In the genomic region with DNA sequence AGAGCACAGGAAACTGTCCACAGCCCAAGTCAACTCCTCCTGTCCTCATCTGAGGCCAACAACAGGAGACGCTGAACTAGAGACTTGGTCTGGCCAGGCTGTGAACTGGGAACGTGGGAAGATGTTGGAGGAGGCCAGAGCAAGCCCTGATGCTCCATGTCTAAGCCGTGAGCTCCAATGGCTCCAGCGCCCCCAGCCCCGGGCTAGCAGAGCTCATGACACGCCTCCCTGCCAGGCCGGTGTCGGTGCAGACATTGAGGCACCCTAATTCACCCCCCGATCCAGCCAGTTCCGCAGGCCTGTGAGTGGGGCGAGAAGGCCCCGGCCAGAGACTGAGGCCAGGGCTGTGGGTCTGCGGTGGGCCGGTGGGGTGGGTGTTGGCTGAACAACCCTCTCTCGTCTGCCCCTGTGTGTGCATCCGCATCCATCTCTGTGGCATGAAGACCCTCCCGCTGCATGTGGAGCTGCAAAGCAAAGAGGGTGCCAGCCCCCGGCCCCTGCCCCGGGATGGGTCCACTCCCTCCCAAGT, we compare ENCODE assay signal across 32 cellular contexts.
"Had no signal": no experiment of that assay in that cellular context is flagged by ENCODE, and none has a peak within 500 bp of the region (broad histone marks: within the 10 kb centered on the region; RNA-seq: fewer than 3 reads in every experiment).

No MANE protein-coding gene starts in this region.

- FAIRE-seq: TTC549 had no signal

- ATAC-seq: activated CD4-positive, alpha-beta T cell treated with anti-CD3 and anti-CD28 coated beads for 36 hours; activated CD4-positive, CD25-positive, alpha-beta regulatory T cell treated with anti-CD3 and anti-CD28 coated beads, Interleukin-2, amount 50 U/mL, for 24 hours; activated CD8-positive, alpha-beta memory T cell treated with anti-CD3 and anti-CD28 coated beads, Interleukin-2, amount 10 ng/mL, durations not matched to agents 7 days and 5 days; activated CD8-positive, alpha-beta T cell treated with anti-CD3 and anti-CD28 coated beads for 36 hours; activated CD8-positive, alpha-beta T cell treated with anti-CD3 and anti-CD28 coated beads, Interleukin-2, amount 10 ng/mL, durations not matched to agents 7 days and 5 days; T-cell; T-helper 17 cell; WTC11 had no signal

- H3K27ac ChIP-seq: VCaP, WERI-Rb-1 had no signal

- DNase-seq: activated B cell treated with CpG ODN at 0.5 μM for 24 hours; activated CD4-positive, alpha-beta memory T cell treated with anti-CD3 and anti-CD28 coated beads for 36 hours; activated CD4-positive, alpha-beta memory T cell treated with anti-CD3 and anti-CD28 coated beads, Interleukin-2, amount 10 ng/mL, durations not matched to agents 7 days and 5 days; activated CD4-positive, alpha-beta T cell treated with anti-CD3 and anti-CD28 coated beads for 1 hour; activated CD4-positive, alpha-beta T cell treated with anti-CD3 and anti-CD28 coated beads for 36 hours; activated CD4-positive, alpha-beta T cell treated with anti-CD3 and anti-CD28 coated beads for 4 hours; activated CD4-positive, alpha-beta T cell treated with anti-CD3 and anti-CD28 coated beads for 48 hours; activated CD4-positive, alpha-beta T cell treated with anti-CD3 and anti-CD28 coated beads, Interleukin-2, amount 10 ng/mL, durations not matched to agents 24 days and 14 days; activated CD4-positive, alpha-beta T cell treated with anti-CD3 and anti-CD28 coated beads, Interleukin-2, amount 10 ng/mL, durations not matched to agents 7 days and 5 days; activated CD4-positive, alpha-beta T cell treated with anti-CD3 and anti-CD28 coated beads, Interleukin-2, amount 50 U/mL, for 1 hour; activated CD4-positive, alpha-beta T cell treated with anti-CD3 and anti-CD28 coated beads, Interleukin-2, amount 50 U/mL, for 4 hours; activated CD4-positive, alpha-beta T cell treated with anti-CD3 and anti-CD28 coated beads, Interleukin-2, amount 50 U/mL, for 48 hours; activated CD4-positive, CD25-positive, alpha-beta regulatory T cell; activated CD4-positive, CD25-positive, alpha-beta regulatory T cell treated with anti-CD3 and anti-CD28 coated beads, Interleukin-2, amount 50 U/mL, for 72 hours; activated CD8-positive, alpha-beta memory T cell treated with anti-CD3 and anti-CD28 coated beads for 24 hours; activated CD8-positive, alpha-beta memory T cell treated with anti-CD3 and anti-CD28 coated beads, Interleukin-2, amount 10 ng/mL, durations not matched to agents 7 days and 5 days; activated CD8-positive, alpha-beta memory T cell treated with anti-CD3 and anti-CD28 coated beads, Interleukin-2, amount 50 U/mL, for 4 hours; activated CD8-positive, alpha-beta memory T cell treated with anti-CD3 and anti-CD28 coated beads, Interleukin-2, amount 50 U/mL, for 48 hours; activated CD8-positive, alpha-beta T cell treated with anti-CD3 and anti-CD28 coated beads for 36 hours; activated CD8-positive, alpha-beta T cell treated with anti-CD3 and anti-CD28 coated beads, Interleukin-2, amount 10 ng/mL, durations not matched to agents 7 days and 5 days; activated T-cell treated with anti-CD3 and anti-CD28 coated beads for 4 hours; T-cell; T-helper 1 cell; T-helper 17 cell; T-helper 2 cell; T-helper 9 cell; T1000; WERI-Rb-1 had no signal

- H3K36me3 ChIP-seq: WERI-Rb-1 had no signal
